Comparison of ENCODE assay signal across 8 cellular contexts in genomic region chr13:100674363-100674847, GRCh38. TPM values are rescaled to one million over a fixed set of nuclear protein-coding genes. Genes with fewer than 3 reads are reported as not detected.
A peak's percentile ranks its signal among the peaks of the same experiment; 100 is the strongest.
DNase-seq lines count a peak whose midpoint lies in the region; ATAC-seq and TF ChIP-seq lines count a peak whose summit lies in the region.

TMTC4 (minus strand) TSS chr13:100674795; CDS start chr13:100670362, 4,433 bp downstream.

- H3K36me3 ChIP-seq in SK-N-SH (replicated peaks in 1 of 2; ENCODE audit: control insufficient read depth in 1 of 2, insufficient read depth in 2 of 2, low read length in 1 of 2), result peaks cover 0 to 5% of the 10 kb centered on the region in 2 experiments

- POLR2A ChIA-PET in SK-N-SH (lab: Yijun Ruan, JAX), result interaction anchor here (0.7 kb wide), 1 partner anchor 35 kb away, joined by 3 read pairs; no protein-coding TSS in a partner anchor

- intact Hi-C loops in posterior vena cava (cut with DNase I), result no loop called here

- no peaks in the 10 kb centered on the region for H3K9me2 ChIP-seq in SK-N-SH

- no peaks in the 10 kb centered on the region for H3K9me3 ChIP-seq in SK-N-SH

- H3K27ac ChIP-seq in SK-N-SH (ENCODE audit: low read depth in 2 of 2, low read length in 1 of 2), result peak within 1 kb of the TSS; percentile 29 to 87; a peak in 3 of 4 replicates

- peak within 1 kb of the TSS; percentile 71 for H3K9ac ChIP-seq in SK-N-SH

- peaks cover 41% of the 10 kb centered on the region; the same call in 1 of the 2 replicates for H3K79me2 ChIP-seq in SK-N-SH (ENCODE audit: insufficient read depth)

- no peak for TF ChIP-seq EP300 in SK-N-SH (IDR thresholded peaks at IDR 0.05; ENCODE audit: borderline replicate concordance in 1 of 2, low read depth in 1 of 2, low read length in 1 of 2)

- no CpG with 5 or more reads among the region's 72 CpGs for WGBS in SK-N-SH (ENCODE audit: low lambda C conversion rate)

- peak; percentile 43 for ATAC-seq in HG03045 (IDR thresholded peaks at IDR 0.05; ENCODE audit: unreplicated experiment)

- peak within 1 kb of the TSS; percentile 98 for H3K4me2 ChIP-seq in SK-N-SH

- peak within 1 kb of the TSS; percentile 97 for H3K27ac Mint-ChIP-seq in nephron progenitor cell

- H3K4me3 ChIP-seq in SK-N-SH (ENCODE audit: low read depth in 2 of 2, low read length in 1 of 2), result peak within 1 kb of the TSS; percentile 88 to 89

- CTCF ChIA-PET in SK-N-SH (lab: Yijun Ruan, JAX), result interaction anchor here (1.0 to 1.1 kb wide), 3 partner anchors 17 to 102 kb away, joined by 4 read pairs; no protein-coding TSS in a partner anchor

- H3K4me1 ChIP-seq in SK-N-SH (ENCODE audit: control insufficient read depth in 1 of 2, insufficient read depth in 2 of 2, low read depth in 1 of 2, low read length in 1 of 2), result peaks cover 9 to 15% of the 10 kb centered on the region in 2 experiments; a peak in 3 of 4 replicates

- TF ChIP-seq RAD21 in SK-N-SH (IDR thresholded peaks at IDR 0.05; ENCODE audit: low read length), result no peak

- H3K4me1 Mint-ChIP-seq in nephron progenitor cell, result peaks cover 44% of the 10 kb centered on the region

- TF ChIP-seq CTCF in SK-N-SH (IDR thresholded peaks at IDR 0.05) (no peak), nephron progenitor cell (IDR thresholded peaks at IDR 0.05) (no peak)

- H3F3A ChIP-seq in SK-N-SH (replicated peaks; ENCODE audit: insufficient read depth), result no peaks in the 10 kb centered on the region

- peaks cover 15% of the 10 kb centered on the region for H3K9me3 Mint-ChIP-seq in nephron progenitor cell

- H2AFZ ChIP-seq in SK-N-SH (ENCODE audit: low read depth), result peak within 1 kb of the TSS; percentile 96

- peak within 1 kb of the TSS; percentile 99 for H3K4me3 Mint-ChIP-seq in nephron progenitor cell

- peaks cover 17% of the 10 kb centered on the region for H3K27me3 Mint-ChIP-seq in nephron progenitor cell (ENCODE audit: low read depth, poor library complexity)

- in situ Hi-C loops in endometrial microvascular endothelial cells (cut with HindIII; ENCODE audit: inconsistent ontology term, low pct_unique_long_range_greater_than_20kb, low sequenced_read_pairs), result no loop called here

- peaks cover 4% of the 10 kb centered on the region for H3K36me3 Mint-ChIP-seq in nephron progenitor cell (ENCODE audit: low read depth)

- 0 out of 2 replicates have a peak, but pooled peaks cover 2% of the 10 kb centered on the region for H3K27me3 ChIP-seq in SK-N-SH (ENCODE audit: insufficient read depth)

- DNase-seq in stimulated activated CD4-positive, alpha-beta T cell treated with anti-CD3 and anti-CD28 coated beads, Interleukin-2, amount 100 ng/mL, for 4 hours (ENCODE audit: low read depth), result peak; percentile 18
- no peak for DNase-seq in stimulated activated CD4-positive, alpha-beta T cell treated with anti-CD3 and anti-CD28 coated beads, Interleukin-1b, Interleukin-23, amount 100 ng/mL, for 48 hours
- DNase-seq in SK-N-SH (peak; percentile 87), nephron progenitor cell (peak; percentile 70), posterior vena cava (ENCODE audit: low spot score) (no peak), NCI-H1048 (lab: John Stamatoyannopoulos, UW) (no peak)

- no peaks in the 10 kb centered on the region; the same call in 1 of the 2 replicates for H4K20me1 ChIP-seq in SK-N-SH (ENCODE audit: insufficient read depth)

TF ChIP-seq in SK-N-SH, 30 proteins besides CTCF, POLR2A, EP300 and RAD21:
- no peak for TF ChIP-seq FOXM1 (IDR thresholded peaks at IDR 0.05; ENCODE audit: low read depth)

RNA-seq across cellular contexts. Expression of gene TMTC4, which starts in this region (rescaled TPM):
- polyA plus RNA-seq in SK-N-SH (2012; rRNA removed), result 22.3 and 24.4 TPM in 2 replicates
- 15.4 and 18.8 TPM in 2 replicates for polyA plus RNA-seq in SK-N-SH (2012; cell fraction: cytosol; rRNA removed)
- polyA plus RNA-seq in SK-N-SH (2012; cell fraction: nucleus; rRNA removed), result 45.5 and 55.7 TPM in 2 replicates
- total RNA-seq in endometrial microvascular endothelial cells (ENCODE audit: inconsistent ontology term) (19.0 TPM), posterior vena cava (1 to 10 TPM; 8.2 to 9.7 TPM)

Comparison
In these comparisons a context has a peak if more than half of its experiments do, and no peak if none do; other contexts are left out.
1. DNase-seq: peak in stimulated activated CD4-positive, alpha-beta T cell treated with anti-CD3 and anti-CD28 coated beads, Interleukin-2, amount 100 ng/mL, for 4 hours (single experiment), SK-N-SH (single experiment) and nephron progenitor cell (single experiment); none in stimulated activated CD4-positive, alpha-beta T cell treated with anti-CD3 and anti-CD28 coated beads, Interleukin-1b, Interleukin-23, amount 100 ng/mL, for 48 hours (single experiment), posterior vena cava (single experiment) and NCI-H1048 (single experiment).